ENCODE assay signal across 12 cellular contexts in genomic region chr3:111903067-111903511, GRCh38. TPM values are rescaled to one million over a fixed set of nuclear protein-coding genes. Genes with fewer than 3 reads are reported as not detected.
DNase-seq lines count a peak whose midpoint lies in the region; ATAC-seq, FAIRE-seq and TF ChIP-seq lines count a peak whose summit lies in the region.
"Had no signal": no experiment of that assay in that cellular context is flagged by ENCODE, and none has a peak within 500 bp of the region (broad histone marks: within the 10 kb centered on the region; RNA-seq: fewer than 3 reads in every experiment).

No MANE protein-coding gene starts in this region.

- H3K9ac ChIP-seq in GM12878 (ENCODE audit: control insufficient read depth, insufficient read depth, low read length), result no peak overlapping the region

- no peak overlapping the region for H3K4me2 ChIP-seq in GM12878 (ENCODE audit: control insufficient read depth, insufficient read depth)

- no peak overlapping the region for H3K27ac ChIP-seq in GM12878 (ENCODE audit: control insufficient read depth, insufficient read depth)

- ATAC-seq in GM12878 (peak; percentile 34), GM19395 (IDR thresholded peaks at IDR 0.05; ENCODE audit: unreplicated experiment) (no peak)
- ATAC-seq: T-helper 17 cell had no signal

- no peak overlapping the region for H2AFZ ChIP-seq in GM12878 (ENCODE audit: control insufficient read depth, low read depth, low read length)

- TF ChIP-seq CTCF in GM12878 (IDR thresholded peaks at IDR 0.05 in 2 of 3, conservative IDR thresholded peaks at IDR 0.05 in 1 of 3; ENCODE audit: control insufficient read depth in 2 of 3, extremely low read depth in 1 of 3, insufficient read depth in 1 of 3, low read depth in 3 of 3, low read length in 3 of 3) (no peak), lower leg skin (IDR thresholded peaks at IDR 0.05) (no peak)

- SMC1A ChIA-PET in GM12878 (lab: Charles Lee; ENCODE audit: uncharacterized antibody, unreplicated experiment), result interaction anchor here (0.6 to 1.2 kb wide), 4 partner anchors 9 to 110 kb away, joined by 3 to 4 read pairs (median 3); no protein-coding TSS in a partner anchor

- RAD21 ChIA-PET in GM12878 (lab: Charles Lee; ENCODE audit: unreplicated experiment), result interaction anchor here (0.7 kb wide), 1 partner anchor 9 kb away, joined by 4 read pairs; no protein-coding TSS in a partner anchor

- no peak for TF ChIP-seq POLR2A in GM12878 (IDR thresholded peaks at IDR 0.05; ENCODE audit: low read depth, low read length)
- no peak for TF ChIP-seq POLR2A in lower leg skin (IDR thresholded peaks at IDR 0.05)
- no peak for TF ChIP-seq POLR2A in GM12892 (IDR thresholded peaks at IDR 0.05; ENCODE audit: low read depth, low read length)

- no peak for FAIRE-seq in GM12878 (lab: Jason Lieb, UNC)
- no peak for FAIRE-seq in GM12892 (lab: Jason Lieb, UNC)

- no peaks in the 10 kb centered on the region for H3K27me3 ChIP-seq in GM12878 (replicated peaks in 1 of 2; ENCODE audit: control insufficient read depth in 2 of 2, insufficient read depth in 2 of 2, low read length in 1 of 2)

- no peaks in the 10 kb centered on the region for H4K20me1 ChIP-seq in GM12878 (ENCODE audit: control insufficient read depth, insufficient read depth)

- TF ChIP-seq RAD21 in GM12878 (IDR thresholded peaks at IDR 0.05; ENCODE audit: insufficient read depth, low read depth, low read length), result no peak

- POLR2A ChIA-PET in GM12878 (lab: Charles Lee), result no interaction called here

- no peak overlapping the region for H3K4me3 ChIP-seq in GM12878
- H3K4me3 ChIP-seq in lower leg skin (ENCODE audit: low read depth, poor library complexity, severe bottlenecking), result no peak overlapping the region
- H3K4me3 ChIP-seq: lung had no signal

- H3K9me3 ChIP-seq in GM12878 (replicated peaks; ENCODE audit: control insufficient read depth, insufficient read depth, low read length), result no peaks in the 10 kb centered on the region

- BruUV-seq in GM12878 (replicated peaks; lab: Mats Ljungman, UMichigan), result no TSS peak

- peak; percentile 90 for DNase-seq in Daoy (ENCODE audit: low read depth)
- DNase-seq in HT-29 (ENCODE audit: low spot score), result peak; percentile 75
- no peak for DNase-seq in GM12878 (ENCODE audit: low read depth, low spot score)
- peak; percentile 96 for DNase-seq in kidney tubule cell (ENCODE audit: low spot score)
- no peak for DNase-seq in lower leg skin (ENCODE audit: low spot score in 2 of 2)
- DNase-seq in GM12892 (ENCODE audit: insufficient read length), result no peak
- DNase-seq in effector CD4-positive, alpha-beta T cell, result no peak
- DNase-seq: NCI-H1930, substantia nigra, T-helper 17 cell had no signal

- in situ Hi-C loops in GM12878 (cut with MboI), result no loop called here

- intact Hi-C loops in GM12878 (cut with micrococcal nuclease; ENCODE audit: unreplicated experiment) (no loop called here), lower leg skin (cut with DNase I; ENCODE audit: low total_unique reads) (no loop called here)

- 41% methylated on average over 2 of the region's 2 CpGs for WGBS in GM12878 (ENCODE audit: insufficient coverage, insufficient replicate concordance, low lambda C conversion rate, missing lambda C conversion rate)
- WGBS in lower leg skin, 2 donors, result 61 to 64% methylated on average over 2 of the region's 2 CpGs

- no peaks in the 10 kb centered on the region for H3K4me1 ChIP-seq in GM12878 (ENCODE audit: control insufficient read depth, insufficient read depth, low read length)

- no peaks in the 10 kb centered on the region for H3K79me2 ChIP-seq in GM12878 (ENCODE audit: control insufficient read depth, insufficient read depth, low read length)

- H3K36me3 ChIP-seq in GM12878 (ENCODE audit: control insufficient read depth in 2 of 2, insufficient read depth in 2 of 2, low read length in 1 of 2), result no peaks in the 10 kb centered on the region

- no peak for TF ChIP-seq EP300 in GM12878 (IDR thresholded peaks at IDR 0.05; ENCODE audit: borderline replicate concordance in 1 of 2, control insufficient read depth in 1 of 2, low read depth in 2 of 2, low read length in 2 of 2)

- CTCF ChIA-PET in GM12878 (lab: Yijun Ruan, JAX), result interaction anchor here (0.6 to 1.6 kb wide), 3 partner anchors 20 to 684 kb away, joined by 3 to 5 read pairs (median 4); no protein-coding TSS in a partner anchor

TF ChIP-seq in GM12878, 131 proteins besides CTCF, POLR2A, EP300 and RAD21:
- no peak for TF ChIP-seq BHLHE40 (IDR thresholded peaks at IDR 0.05; ENCODE audit: borderline replicate concordance in 1 of 2, low read depth in 2 of 2, low read length in 1 of 2)
- TF ChIP-seq RAD51 (IDR thresholded peaks at IDR 0.05), result no peak
- TF ChIP-seq RFX5 (IDR thresholded peaks at IDR 0.05; ENCODE audit: low read depth, low read length), result peak; percentile 45; the same call in 1 of the 2 replicates
- peak; percentile 72 for TF ChIP-seq BMI1 (IDR thresholded peaks at IDR 0.05; ENCODE audit: borderline replicate concordance)
- no peak for TF ChIP-seq BCL11A (IDR thresholded peaks at IDR 0.05; ENCODE audit: low read depth, low read length)
- TF ChIP-seq MTA2 (IDR thresholded peaks at IDR 0.05; ENCODE audit: low read depth), result no peak

RNA-seq across cellular contexts. Expression of gene PHLDB2, which starts 44.0 kb away (rescaled TPM):
- 73.2 and 79.5 TPM in 2 replicates for total RNA-seq in Daoy (2014; rRNA removed; shearing (Covaris generic))
- total RNA-seq in HT-29 (2014; rRNA removed; shearing (Covaris generic)), result 0.21 TPM in 1 of 2 replicates, not detected in the other
- total RNA-seq in GM12878 (2013; cell fraction: nucleolus; rRNA removed), result 0.27 and 0.31 TPM in 2 replicates
- 0.54 and 0.62 TPM in 2 replicates for total RNA-seq in GM12878 (2014; rRNA removed)
- 0.37 and 0.63 TPM in 2 replicates for total RNA-seq in GM12878 (2014; rRNA removed; fragmentation: Illumina TruSeq; extraction: Trizol)
- total RNA-seq in GM12878 (2021), result 0.64 and 0.90 TPM in 2 replicates
- not detected for polyA plus RNA-seq in GM12878 (2011; ENCODE audit: low read depth)
- polyA plus RNA-seq in GM12878 (2011; rRNA removed), result 0.33 and 0.49 TPM in 2 replicates
- 0.10 and 0.19 TPM in 2 replicates for polyA plus RNA-seq in GM12878 (2011; cell fraction: cytosol; rRNA removed)
- polyA plus RNA-seq in GM12878 (2011; cell fraction: nucleus; rRNA removed), result 0.27 and 0.35 TPM in 2 replicates
- 0.05 and 0.42 TPM in 2 replicates for polyA plus RNA-seq in GM12878 (2012)
- polyA plus RNA-seq in GM12878 (2014; fragmentation: Illumina TruSeq; extraction: Trizol), result 0.32 and 0.41 TPM in 2 replicates
- under 1 TPM; 0.03 to 0.16 TPM for polyA plus RNA-seq in GM12878 (2014; fragmentation: Nextera tagmentation; extraction: Ambion mirVana)
- polyA plus RNA-seq in GM12878 (2014; rRNA removed), result 0.29 and 0.40 TPM in 2 replicates
- polyA plus RNA-seq in GM12878 (2016; fragmentation: Nextera tagmentation; extraction: Ambion mirVana), result under 1 TPM; 0.37 to 0.67 TPM
- polyA minus RNA-seq in GM12878 (2011; rRNA and poly(A)+ RNA removed), result 0.29 and 0.98 TPM in 2 replicates
- polyA minus RNA-seq in GM12878 (2011; cell fraction: cytosol; rRNA and poly(A)+ RNA removed), result 2.9 and 3.2 TPM in 2 replicates
- polyA minus RNA-seq in GM12878 (2011; cell fraction: nucleus; rRNA and poly(A)+ RNA removed), result 0.73 and 1.2 TPM in 2 replicates
- total RNA-seq in lower leg skin, result 10 to 100 TPM; 23.5 to 81.5 (median 26.2) TPM
- not detected for polyA plus RNA-seq in GM12892 (2012; ENCODE audit: missing spikeins)

Comparison
In these comparisons a context has a peak if more than half of its experiments do, and no peak if none do; other contexts are left out.
1. DNase-seq: peak in Daoy (single experiment), HT-29 (single experiment) and kidney tubule cell (single experiment); none in GM12878 (single experiment), lower leg skin (0 of 2), GM12892 (single experiment) and effector CD4-positive, alpha-beta T cell (single experiment).
2. RNA of gene PHLDB2, which starts 44.0 kb away (total RNA-seq): 73.2 to 79.5 TPM in Daoy and 23.5 to 81.5 TPM in lower leg skin; 0.27 to 0.90 TPM in GM12878 and 0.21 TPM in HT-29; every median in the first group is over 10 times any median in the second.